In the genomic region with DNA sequence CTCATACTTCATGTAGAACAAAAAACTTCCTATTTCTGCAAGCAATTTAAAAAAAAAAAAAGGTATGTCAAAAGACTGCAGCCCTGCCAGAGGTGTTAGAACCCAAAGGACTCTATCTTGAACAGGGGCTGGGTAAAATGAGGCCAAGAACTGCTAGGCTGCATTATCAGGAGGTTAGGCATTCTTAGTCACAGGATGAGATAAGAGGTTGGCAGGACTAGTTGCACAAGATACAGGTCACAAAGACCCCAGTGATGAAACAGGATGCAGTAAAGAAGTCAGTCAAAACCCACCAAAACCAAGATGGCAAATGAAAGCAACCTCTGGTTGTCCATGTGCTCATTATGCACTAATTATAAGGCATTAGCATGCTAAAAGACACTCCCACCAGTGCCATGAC, we compare ENCODE assay signal across 27 cellular contexts.
"Had no signal": no experiment of that assay in that cellular context is flagged by ENCODE, and none has a peak within 500 bp of the region (broad histone marks: within the 10 kb centered on the region; RNA-seq: fewer than 3 reads in every experiment).

No MANE protein-coding gene starts in this region.

- H3K36me3 ChIP-seq: adrenal gland, ascending aorta, brain microvascular endothelial cell, esophagus muscularis mucosa, left lung, lower lobe of right lung, right atrium auricular region, stomach, suprapubic skin, tibial artery had no signal

- H3K27me3 ChIP-seq: adrenal gland, ascending aorta, brain microvascular endothelial cell, esophagus muscularis mucosa, left lung, right atrium auricular region, stomach, suprapubic skin, tibial artery had no signal

- DNase-seq: activated CD4-positive, alpha-beta T cell treated with anti-CD3 and anti-CD28 coated beads for 36 hours; activated CD4-positive, alpha-beta T cell treated with anti-CD3 and anti-CD28 coated beads, Interleukin-2, amount 50 U/mL, for 4 hours; activated CD4-positive, CD25-positive, alpha-beta regulatory T cell; activated effector memory CD4-positive, alpha-beta T cell treated with anti-CD3 and anti-CD28 coated beads, Interleukin-2, amount 50 U/mL, for 16 hours; activated naive CD4-positive, alpha-beta T cell treated with anti-CD3 and anti-CD28 coated beads for 36 hours; activated naive CD8-positive, alpha-beta T cell treated with anti-CD3 and anti-CD28 coated beads for 36 hours; activated T-cell treated with anti-CD3 and anti-CD28 coated beads for 4 hours; adrenal gland; brain microvascular endothelial cell; caudate nucleus; cortex of kidney; effector memory CD8-positive, alpha-beta T cell; foreskin melanocyte; left lung; lower lobe of right lung; mesenchymal stem cell; stimulated activated CD4-positive, alpha-beta T cell treated with anti-CD3 and anti-CD28 coated beads, Interleukin-15, amount 100 ng/mL, for 24 hours; stimulated activated CD4-positive, alpha-beta T cell treated with anti-CD3 and anti-CD28 coated beads, Interleukin-2, amount 100 ng/mL, for 24 hours; stimulated activated naive B cell treated with anti-CD40 and anti-IgM and Interleukin-4, amounts not matched to agents 10 μg/mL and 1 μg/mL and 100 μg/mL, for 72 hours; stomach; T-helper 2 cell; tibial artery had no signal

- ATAC-seq: activated CD4-positive, alpha-beta T cell treated with anti-CD3 and anti-CD28 coated beads for 36 hours; effector memory CD8-positive, alpha-beta T cell; left lung; lower lobe of right lung; natural killer cell treated with Interleukin-12 subunit alpha and Interleukin-12 subunit beta and Interleukin-15 and Interleukin-18, amount 100 ng/mL, for 72 hours; stimulated activated naive B cell treated with anti-CD40 and anti-IgM and Interleukin-4, amounts not matched to agents 10 μg/mL and 1 μg/mL and 100 μg/mL, for 72 hours had no signal

- H3K4me1 ChIP-seq: adrenal gland, ascending aorta, esophagus muscularis mucosa, left lung, lower lobe of right lung, right atrium auricular region, stomach, suprapubic skin, tibial artery had no signal

- H3K27ac ChIP-seq: adrenal gland, ascending aorta, brain microvascular endothelial cell, esophagus muscularis mucosa, left lung, lower lobe of right lung, right atrium auricular region, stomach, suprapubic skin, tibial artery had no signal

- H3K4me3 ChIP-seq: adrenal gland, ascending aorta, esophagus muscularis mucosa, left lung, lower lobe of right lung, right atrium auricular region, stomach, suprapubic skin, tibial artery had no signal
